Comparison of ENCODE assay signal across 8 cellular contexts in the genomic region with DNA sequence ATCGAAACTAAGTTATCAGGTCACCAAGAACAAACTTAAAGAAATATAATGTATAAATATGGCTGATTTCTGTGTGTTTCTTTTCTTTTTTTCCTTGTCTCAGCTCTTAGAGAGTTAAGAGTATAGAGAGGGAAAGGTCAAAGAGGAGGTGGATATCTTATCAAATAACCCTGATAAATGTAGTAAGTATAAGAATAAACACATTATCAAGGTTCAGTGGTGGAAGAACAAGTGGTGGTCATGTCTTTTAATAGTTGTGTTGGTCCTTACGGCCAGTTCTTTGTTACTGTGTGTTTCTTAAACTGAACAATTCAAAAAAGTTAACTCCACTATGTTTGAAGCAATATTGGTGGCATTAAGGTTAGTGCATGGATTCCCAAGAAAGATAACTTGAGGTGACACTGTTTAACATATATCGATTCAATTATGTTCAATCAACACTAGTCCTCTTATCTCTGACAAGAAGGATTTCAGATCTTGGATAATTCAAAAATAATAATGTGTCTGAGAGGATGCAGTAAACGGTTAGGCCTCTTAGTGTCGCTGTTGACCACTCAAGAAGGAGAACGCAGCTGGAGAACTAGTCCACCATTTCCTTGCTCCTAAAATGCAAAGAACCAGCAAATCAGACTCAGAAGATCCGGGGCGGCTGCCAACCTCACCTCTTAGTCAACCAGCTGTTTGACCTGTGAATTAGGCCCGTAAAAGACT. TPM values are rescaled to one million over a fixed set of nuclear protein-coding genes. Genes with fewer than 3 reads are reported as not detected.
DNase-seq lines count a peak whose midpoint lies in the region; ATAC-seq and TF ChIP-seq lines count a peak whose summit lies in the region.

TSS of gene PCDHGA3 (plus strand) at position 588 of the 711 bp plus-strand sequence. CDS start 205 bp downstream, outside the sequence.

- WGBS in endodermal cell (ENCODE audit: insufficient coverage in 1 of 2, insufficient read length in 1 of 2), 2 experiments = 52 to 80% methylated on average over 3 to 7 of the region's 9 CpGs

- H3K4me1 ChIP-seq in MM.1S (ENCODE audit: low read length) (no peaks in the 10 kb centered on the region), endodermal cell (ENCODE audit: control insufficient read depth, insufficient read depth, low read length) (no peaks in the 10 kb centered on the region)

- H3K36me3 ChIP-seq in MM.1S (replicated peaks; ENCODE audit: insufficient read depth, low read length) = no peaks in the 10 kb centered on the region
- no peaks in the 10 kb centered on the region for H3K36me3 ChIP-seq in endodermal cell (ENCODE audit: control insufficient read depth, insufficient read depth, low read length)

- no peaks in the 10 kb centered on the region for H4K20me1 ChIP-seq in MM.1S (ENCODE audit: insufficient read depth, low read length)

- peaks cover 22% of the 10 kb centered on the region for H3K36me3 Mint-ChIP-seq in endodermal cell (ENCODE audit: low read depth)
- H3K36me3 Mint-ChIP-seq in natural killer cell = peaks cover 33% of the 10 kb centered on the region
- peaks cover 15% of the 10 kb centered on the region for H3K36me3 Mint-ChIP-seq in mesothelial cell of epicardium

- H3K4me1 Mint-ChIP-seq in endodermal cell = no peaks in the 10 kb centered on the region
- no peaks in the 10 kb centered on the region for H3K4me1 Mint-ChIP-seq in natural killer cell
- H3K4me1 Mint-ChIP-seq in mesothelial cell of epicardium = no peaks in the 10 kb centered on the region

- H3K27ac ChIP-seq in MM.1S (ENCODE audit: low read length) = no peak within 1 kb of the TSS
- no peak within 1 kb of the TSS for H3K27ac ChIP-seq in endodermal cell (ENCODE audit: low read depth, low read length)

- H3K9me3 Mint-ChIP-seq in endodermal cell (peaks cover 70% of the 10 kb centered on the region), natural killer cell (peaks cover 8% of the 10 kb centered on the region in 2 donors), mesothelial cell of epicardium (peaks cover 58% of the 10 kb centered on the region)

- H3K4me2 ChIP-seq in MM.1S (ENCODE audit: low read depth, low read length) = no peak within 1 kb of the TSS

- no peaks in the 10 kb centered on the region for H3K79me2 ChIP-seq in MM.1S (ENCODE audit: low read length)

- peak in 1 of 3 donors; percentile 55 for ATAC-seq in natural killer cell

- H3K27ac Mint-ChIP-seq in endodermal cell = peak within 1 kb of the TSS; percentile 94
- H3K27ac Mint-ChIP-seq in natural killer cell = no peak within 1 kb of the TSS
- H3K27ac Mint-ChIP-seq in mesothelial cell of epicardium = no peak within 1 kb of the TSS

- H2AFZ ChIP-seq in MM.1S (ENCODE audit: low read length) = no peak within 1 kb of the TSS

- no peak within 1 kb of the TSS for H3K9ac ChIP-seq in MM.1S (ENCODE audit: low read length)
- peak within 1 kb of the TSS; percentile 58 for H3K9ac ChIP-seq in endodermal cell (ENCODE audit: extremely low read depth, low read length, poor library complexity, severe bottlenecking)

- TF ChIP-seq CTCF in MM.1S (IDR thresholded peaks at IDR 0.05; ENCODE audit: low read length) = peak; percentile 37
- TF ChIP-seq CTCF in endodermal cell (conservative IDR thresholded peaks at IDR 0.05) = peak; percentile 75
- TF ChIP-seq CTCF in natural killer cell (IDR thresholded peaks at IDR 0.05) = no peak
- no peak for TF ChIP-seq CTCF in mesothelial cell of epicardium (IDR thresholded peaks at IDR 0.05; ENCODE audit: unreplicated experiment)

- H3K9me3 ChIP-seq in MM.1S (replicated peaks; ENCODE audit: insufficient read depth, low read length) (no peaks in the 10 kb centered on the region), endodermal cell (ENCODE audit: control insufficient read depth, low read length) (peaks cover 38% of the 10 kb centered on the region)

- H3K4me3 ChIP-seq in MM.1S (ENCODE audit: low read length) (no peak within 1 kb of the TSS), endodermal cell (ENCODE audit: low read length) (peak within 1 kb of the TSS; percentile 77)

- no peaks in the 10 kb centered on the region; the same call in 1 of the 2 replicates for H3K27me3 ChIP-seq in MM.1S (replicated peaks; ENCODE audit: insufficient read depth, low read length)
- H3K27me3 ChIP-seq in endodermal cell (ENCODE audit: control insufficient read depth, insufficient read depth, low read length, poor library complexity, severe bottlenecking) = no peaks in the 10 kb centered on the region

- DNase-seq in EL = peak; percentile 43
- peak; percentile 38 for DNase-seq in MM.1S
- peak; percentile 63 for DNase-seq in endodermal cell
- no peak for DNase-seq in natural killer cell
- DNase-seq in OCI-M2 (lab: John Stamatoyannopoulos, UW; ENCODE audit: unreplicated experiment) = no peak
- DNase-seq in central memory CD4-positive, alpha-beta T cell = no peak
- DNase-seq in DMS79 (lab: John Stamatoyannopoulos, UW) = no peak
- no peak for DNase-seq in mesothelial cell of epicardium (ENCODE audit: low spot score in 2 of 2, unreplicated experiment in 2 of 2)

- no peaks in the 10 kb centered on the region for H3K9me2 ChIP-seq in MM.1S (replicated peaks; ENCODE audit: insufficient read depth, low read length)

- peak within 1 kb of the TSS; percentile 70 for H3K4me3 Mint-ChIP-seq in endodermal cell
- H3K4me3 Mint-ChIP-seq in natural killer cell = peak within 1 kb of the TSS; percentile 45
- no peak within 1 kb of the TSS for H3K4me3 Mint-ChIP-seq in mesothelial cell of epicardium

- peaks cover 11% of the 10 kb centered on the region for H3K27me3 Mint-ChIP-seq in endodermal cell (ENCODE audit: insufficient read depth)
- peaks cover 48 to 85% of the 10 kb centered on the region in 2 donors for H3K27me3 Mint-ChIP-seq in natural killer cell (ENCODE audit: low read depth in 2 of 2)
- H3K27me3 Mint-ChIP-seq in mesothelial cell of epicardium (ENCODE audit: low read depth) = no peaks in the 10 kb centered on the region

- no peaks in the 10 kb centered on the region for H3F3A ChIP-seq in MM.1S (ENCODE audit: insufficient read depth, low read length)

- intact Hi-C loops in natural killer cell (cut with micrococcal nuclease) = no loop called here

RNA-seq across cellular contexts. Expression of gene PCDHGA3, which starts in this region (rescaled TPM):
- 1 to 10 TPM in 1 of 2 donors, not detected in 1; 4.3 TPM for total RNA-seq in endodermal cell
- 2.7 TPM for polyA plus RNA-seq in endodermal cell (2013, experiment 1 of 2)
- 1.9 TPM for polyA plus RNA-seq in endodermal cell (2013, experiment 2 of 2)
- total RNA-seq in natural killer cell = not detected
- 0.07 to 0.16 TPM (median 0.13 TPM) in 3 replicates for total RNA-seq in mesothelial cell of epicardium

Comparison
In these comparisons a context has a peak if more than half of its experiments do, and no peak if none do; other contexts are left out.
1. DNase-seq: peak in EL (single experiment), MM.1S (single experiment) and endodermal cell (single experiment); none in natural killer cell (single experiment), OCI-M2 (single experiment), central memory CD4-positive, alpha-beta T cell (single experiment), DMS79 (single experiment) and mesothelial cell of epicardium (0 of 2).
2. CTCF ChIP-seq: peak in MM.1S (single experiment) and endodermal cell (single experiment); none in natural killer cell (single experiment) and mesothelial cell of epicardium (single experiment).